ENCODE assay signal across 9 cellular contexts in genomic region chr16:4375717-4376116, GRCh38. TPM values are rescaled to one million over a fixed set of nuclear protein-coding genes. Genes with fewer than 3 reads are reported as not detected.
DNase-seq lines count a peak whose midpoint lies in the region; ATAC-seq and TF ChIP-seq lines count a peak whose summit lies in the region.
"Had no signal": no experiment of that assay in that cellular context is flagged by ENCODE, and none has a peak within 500 bp of the region (broad histone marks: within the 10 kb centered on the region; RNA-seq: fewer than 3 reads in every experiment).

No MANE protein-coding gene starts in this region.

- H3K36me3 ChIP-seq in left lung = peaks cover 0 to 34% of the 10 kb centered on the region in 2 donors

- intact Hi-C loops in natural killer cell (cut with micrococcal nuclease) (no loop called here), left lung (cut with DNase I) (no loop called here)

- H3K4me1 Mint-ChIP-seq in natural killer cell = peaks cover 0 to 27% of the 10 kb centered on the region in 2 donors
- peaks cover 0 to 3% of the 10 kb centered on the region in 2 donors for H3K4me1 Mint-ChIP-seq in natural killer cell treated with Interleukin-12 subunit alpha and Interleukin-12 subunit beta and Interleukin-15 and Interleukin-18, amount 100 ng/mL, for 72 hours (ENCODE audit: low read depth in 2 of 2)

- H3K27me3 Mint-ChIP-seq in natural killer cell (ENCODE audit: low read depth in 2 of 2) = no peaks in the 10 kb centered on the region
- no peaks in the 10 kb centered on the region for H3K27me3 Mint-ChIP-seq in natural killer cell treated with Interleukin-12 subunit alpha and Interleukin-12 subunit beta and Interleukin-15 and Interleukin-18, amount 100 ng/mL, for 72 hours

- H3K9me3 Mint-ChIP-seq in natural killer cell = no peaks in the 10 kb centered on the region
- H3K9me3 Mint-ChIP-seq in natural killer cell treated with Interleukin-12 subunit alpha and Interleukin-12 subunit beta and Interleukin-15 and Interleukin-18, amount 100 ng/mL, for 72 hours = no peaks in the 10 kb centered on the region

- DNase-seq in natural killer cell = no peak
- DNase-seq in natural killer cell treated with Interleukin-12 subunit alpha and Interleukin-12 subunit beta and Interleukin-15 and Interleukin-18, amount 100 ng/mL, for 72 hours (ENCODE audit: low spot score) = no peak
- DNase-seq in left lung = no peak
- no peak for DNase-seq in medulla oblongata (ENCODE audit: extremely low spot score)
- DNase-seq in MV-4-11 (lab: John Stamatoyannopoulos, UW) = no peak
- no peak for DNase-seq in SKM-1 treated with dmso at 0.1 percent for 144 hours (lab: John Stamatoyannopoulos, UW; ENCODE audit: unreplicated experiment)
- DNase-seq: AML-193; central memory CD4-positive, alpha-beta T cell; NCI-H187 treated with DMSO at 0.1 percent for 48 hours had no signal

- peaks cover 51 to 82% of the 10 kb centered on the region in 2 donors for H3K4me1 ChIP-seq in left lung

- no peak for TF ChIP-seq CTCF in natural killer cell (IDR thresholded peaks at IDR 0.05)
- no peak for TF ChIP-seq CTCF in left lung (IDR thresholded peaks at IDR 0.05)

- H3K4me3 ChIP-seq in left lung = no peak overlapping the region

- no peaks in the 10 kb centered on the region for H3K36me3 Mint-ChIP-seq in natural killer cell
- H3K36me3 Mint-ChIP-seq in natural killer cell treated with Interleukin-12 subunit alpha and Interleukin-12 subunit beta and Interleukin-15 and Interleukin-18, amount 100 ng/mL, for 72 hours = no peaks in the 10 kb centered on the region

- H3K27me3 ChIP-seq in left lung = no peaks in the 10 kb centered on the region

- ATAC-seq in natural killer cell = no peak
- no peak for ATAC-seq in natural killer cell treated with Interleukin-12 subunit alpha and Interleukin-12 subunit beta and Interleukin-15 and Interleukin-18, amount 100 ng/mL, for 72 hours
- ATAC-seq in left lung = no peak

- H3K9me3 ChIP-seq in left lung = no peaks in the 10 kb centered on the region

- peak overlapping the region; percentile 53 for H3K4me3 Mint-ChIP-seq in natural killer cell
- no peak overlapping the region for H3K4me3 Mint-ChIP-seq in natural killer cell treated with Interleukin-12 subunit alpha and Interleukin-12 subunit beta and Interleukin-15 and Interleukin-18, amount 100 ng/mL, for 72 hours

- H3K27ac ChIP-seq in left lung = peak overlapping the region; percentile 73 to 90

- peak overlapping the region; percentile 33 to 56 for H3K27ac Mint-ChIP-seq in natural killer cell
- H3K27ac Mint-ChIP-seq in natural killer cell treated with Interleukin-12 subunit alpha and Interleukin-12 subunit beta and Interleukin-15 and Interleukin-18, amount 100 ng/mL, for 72 hours = no peak overlapping the region

RNA-seq across cellular contexts. Expression of gene VASN, which starts 4.1 kb away (rescaled TPM):
- total RNA-seq in natural killer cell = under 1 TPM; 0.35 to 0.93 (median 0.78) TPM
- total RNA-seq in natural killer cell treated with Interleukin-12 subunit alpha and Interleukin-12 subunit beta and Interleukin-15 and Interleukin-18, amount 100 ng/mL, for 72 hours = under 1 TPM in 1 of 2 donors, not detected in 1; 0.33 TPM
- 10 to 100 TPM; 24.5 to 28.3 TPM for total RNA-seq in left lung

RNA-seq across cellular contexts. Expression of gene PAM16, which starts 24.6 kb away (rescaled TPM):
- total RNA-seq in natural killer cell (10 to 100 TPM; 29.4 to 42.7 (median 39.0) TPM), left lung (10 to 100 TPM; 26.2 to 44.6 TPM)
- total RNA-seq in natural killer cell treated with Interleukin-12 subunit alpha and Interleukin-12 subunit beta and Interleukin-15 and Interleukin-18, amount 100 ng/mL, for 72 hours = 100 to 1,000 TPM in 1 of 2 donors, 10 to 100 TPM in 1; 59.0 to 114 TPM

RNA-seq across cellular contexts. Expression of gene CORO7, which starts 40.7 kb away (rescaled TPM):
- total RNA-seq in natural killer cell (100 to 1,000 TPM; 335 to 425 (median 415) TPM), left lung (10 to 100 TPM; 36.3 to 81.7 TPM)
- total RNA-seq in natural killer cell treated with Interleukin-12 subunit alpha and Interleukin-12 subunit beta and Interleukin-15 and Interleukin-18, amount 100 ng/mL, for 72 hours = 100 to 1,000 TPM; 140 to 166 TPM

RNA-seq across cellular contexts. Expression of gene DNAJA3, which starts 50.0 kb away (rescaled TPM):
- total RNA-seq in natural killer cell (10 to 100 TPM; 22.1 to 34.2 (median 27.2) TPM), left lung (10 to 100 TPM; 29.6 to 53.5 TPM)
- total RNA-seq in natural killer cell treated with Interleukin-12 subunit alpha and Interleukin-12 subunit beta and Interleukin-15 and Interleukin-18, amount 100 ng/mL, for 72 hours = 10 to 100 TPM; 55.0 to 99.8 TPM

RNA-seq across cellular contexts. Expression of gene GLIS2, which starts 59.9 kb away (rescaled TPM):
- total RNA-seq in natural killer cell (under 1 TPM in 2 of 3 donors, not detected in 1; 0.05 to 0.35 TPM), left lung (10 to 100 TPM; 28.9 to 31.0 TPM)
- under 1 TPM; 0.31 to 0.43 TPM for total RNA-seq in natural killer cell treated with Interleukin-12 subunit alpha and Interleukin-12 subunit beta and Interleukin-15 and Interleukin-18, amount 100 ng/mL, for 72 hours

Comparison
In these comparisons a context has a peak if more than half of its experiments do, and no peak if none do; other contexts are left out.
1. H3K27ac Mint-ChIP-seq: peak in natural killer cell (2 of 2); none in natural killer cell treated with Interleukin-12 subunit alpha and Interleukin-12 subunit beta and Interleukin-15 and Interleukin-18, amount 100 ng/mL, for 72 hours (0 of 2).
2. RNA of gene VASN, which starts 4.1 kb away (total RNA-seq): 24.5 to 28.3 TPM in left lung; 0.35 to 0.93 TPM in natural killer cell and 0.33 TPM in natural killer cell treated with Interleukin-12 subunit alpha and Interleukin-12 subunit beta and Interleukin-15 and Interleukin-18, amount 100 ng/mL, for 72 hours; every median in the first group is over 10 times any median in the second.